ENCODE assay signal across 13 cellular contexts in the genomic region with DNA sequence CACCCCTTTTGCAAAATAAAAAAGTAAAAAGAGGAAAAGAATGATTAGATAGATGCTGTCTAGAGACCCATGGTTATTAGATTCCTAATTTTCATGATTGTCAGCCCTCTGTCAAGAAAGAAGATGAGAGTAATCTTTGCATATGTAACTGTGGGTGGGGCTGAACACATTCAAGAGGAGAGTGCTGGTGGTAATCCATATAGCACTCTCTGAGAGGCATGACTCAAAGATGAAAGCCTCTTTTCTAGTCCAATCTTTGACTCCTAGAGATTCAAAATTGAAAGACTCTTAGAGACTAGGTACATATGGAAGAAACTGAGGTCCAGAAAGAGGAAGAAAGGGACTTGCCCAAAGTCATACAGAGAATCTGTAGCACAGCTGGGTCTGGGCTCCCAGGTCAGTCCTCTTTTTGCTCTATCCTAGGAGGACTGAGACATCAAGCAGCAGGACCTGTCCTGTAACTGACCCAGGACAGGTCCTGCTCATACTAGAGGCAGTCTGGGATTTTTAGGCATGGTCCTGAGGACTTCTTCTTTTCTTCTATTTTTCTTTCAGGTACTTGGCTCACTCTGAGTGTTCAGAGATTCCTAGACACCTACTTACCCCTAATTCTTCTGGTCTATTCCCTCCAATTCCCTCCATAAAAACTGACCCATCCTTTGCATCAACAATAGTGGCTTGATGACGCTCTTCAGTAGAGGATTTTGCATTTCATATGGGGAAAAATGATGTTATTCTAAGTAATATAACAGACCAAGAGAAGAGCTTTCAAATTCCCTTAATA. TPM values are rescaled to one million over a fixed set of nuclear protein-coding genes. Genes with fewer than 3 reads are reported as not detected.
DNase-seq lines count a peak whose midpoint lies in the region; ATAC-seq, FAIRE-seq and TF ChIP-seq lines count a peak whose summit lies in the region.
"Had no signal": no experiment of that assay in that cellular context is flagged by ENCODE, and none has a peak within 500 bp of the region (broad histone marks: within the 10 kb centered on the region; RNA-seq: fewer than 3 reads in every experiment).

No MANE protein-coding gene starts in this region.

- intact Hi-C loops in CD14-positive monocyte (cut with micrococcal nuclease), result loop anchor here in 1 of 2 donors (5.0 to 10.0 kb wide), 2 partner anchors 36 to 321 kb away; no protein-coding TSS in a partner anchor
- intact Hi-C loops in dendritic cell treated with granulocyte-macrophage colony-stimulating factor and Interleukin-4, amounts not matched to agents 40 ng/mL and 50 ng/mL, for 4 days (cut with micrococcal nuclease), result no loop called here

- DNase-seq in CD14-positive monocyte (ENCODE audit: low spot score), result no peak
- DNase-seq in RCC 7860 (ENCODE audit: low spot score), result no peak
- DNase-seq in NCI-H1417 treated with DMSO at 0.1 percent for 48 hours (lab: John Stamatoyannopoulos, UW), result no peak
- DNase-seq in activated CD8-positive, alpha-beta memory T cell treated with anti-CD3 and anti-CD28 coated beads, Interleukin-2, amount 50 U/mL, for 4 hours, result no peak
- no peak for DNase-seq in stimulated activated CD4-positive, alpha-beta T cell treated with anti-CD3 and anti-CD28 coated beads, Interleukin-15, amount 100 ng/mL, for 24 hours
- DNase-seq: activated gamma-delta T cell treated with Interleukin-2 at 50 U/mL for 16 hours, Calu3, GOT3, NCI-H1092, SK-N-SH had no signal

- peaks cover 0 to 3% (median 0%) of the 10 kb centered on the region in 7 donors for H3K9me3 Mint-ChIP-seq in CD14-positive monocyte
- H3K9me3 Mint-ChIP-seq in dendritic cell treated with granulocyte-macrophage colony-stimulating factor and Interleukin-4, amounts not matched to agents 40 ng/mL and 50 ng/mL, for 4 days, result no peaks in the 10 kb centered on the region

- H3K27ac Mint-ChIP-seq in CD14-positive monocyte, result peak overlapping the region; percentile 92 to 98 (median 98)
- H3K27ac Mint-ChIP-seq in dendritic cell treated with granulocyte-macrophage colony-stimulating factor and Interleukin-4, amounts not matched to agents 40 ng/mL and 50 ng/mL, for 4 days, result peak overlapping the region; percentile 87

- in situ Hi-C loops in GM18951 (cut with MboI; ENCODE audit: low sequenced_read_pairs, unreplicated experiment), result loop anchor here (25.0 kb wide), 1 partner anchor 396 kb away; no protein-coding TSS in a partner anchor

- H3K4me3 Mint-ChIP-seq in CD14-positive monocyte, result peak overlapping the region; percentile 83 to 95
- H3K4me3 Mint-ChIP-seq in dendritic cell treated with granulocyte-macrophage colony-stimulating factor and Interleukin-4, amounts not matched to agents 40 ng/mL and 50 ng/mL, for 4 days, result peak overlapping the region; percentile 75

- ATAC-seq in HG03439 (IDR thresholded peaks at IDR 0.05; ENCODE audit: unreplicated experiment), result peak; percentile 27

- H3K4me1 Mint-ChIP-seq in CD14-positive monocyte, result peaks cover 66% of the 10 kb centered on the region
- peaks cover 74% of the 10 kb centered on the region for H3K4me1 Mint-ChIP-seq in dendritic cell treated with granulocyte-macrophage colony-stimulating factor and Interleukin-4, amounts not matched to agents 40 ng/mL and 50 ng/mL, for 4 days (ENCODE audit: low read depth)

- no peak for TF ChIP-seq CTCF in CD14-positive monocyte (IDR thresholded peaks at IDR 0.05)

- peak; percentile 36 for TF ChIP-seq POLR2A in GM18951 (IDR thresholded peaks at IDR 0.05; ENCODE audit: extremely low read depth, insufficient read depth, insufficient read length)

- H3K36me3 Mint-ChIP-seq in CD14-positive monocyte, result peaks cover 31 to 42% of the 10 kb centered on the region in 2 donors
- peaks cover 27% of the 10 kb centered on the region for H3K36me3 Mint-ChIP-seq in dendritic cell treated with granulocyte-macrophage colony-stimulating factor and Interleukin-4, amounts not matched to agents 40 ng/mL and 50 ng/mL, for 4 days (ENCODE audit: low read depth)

- no peak for FAIRE-seq in RCC 7860 (lab: Jason Lieb, UNC)

- peaks cover 0 to 1% (median 0%) of the 10 kb centered on the region in 3 donors for H3K27me3 Mint-ChIP-seq in CD14-positive monocyte (ENCODE audit: low read depth in 3 of 3)
- H3K27me3 Mint-ChIP-seq in dendritic cell treated with granulocyte-macrophage colony-stimulating factor and Interleukin-4, amounts not matched to agents 40 ng/mL and 50 ng/mL, for 4 days, result peaks cover under 1% of the 10 kb centered on the region

RNA-seq across cellular contexts. Expression of a gene that starts 23.8 kb away (rescaled TPM):
- 10 to 100 TPM; 10.2 to 56.8 TPM for polyA plus RNA-seq in CD14-positive monocyte
- polyA plus RNA-seq: SK-N-SH had no signal
